29 cellular contexts compared by ENCODE assay signal in the genomic region with DNA sequence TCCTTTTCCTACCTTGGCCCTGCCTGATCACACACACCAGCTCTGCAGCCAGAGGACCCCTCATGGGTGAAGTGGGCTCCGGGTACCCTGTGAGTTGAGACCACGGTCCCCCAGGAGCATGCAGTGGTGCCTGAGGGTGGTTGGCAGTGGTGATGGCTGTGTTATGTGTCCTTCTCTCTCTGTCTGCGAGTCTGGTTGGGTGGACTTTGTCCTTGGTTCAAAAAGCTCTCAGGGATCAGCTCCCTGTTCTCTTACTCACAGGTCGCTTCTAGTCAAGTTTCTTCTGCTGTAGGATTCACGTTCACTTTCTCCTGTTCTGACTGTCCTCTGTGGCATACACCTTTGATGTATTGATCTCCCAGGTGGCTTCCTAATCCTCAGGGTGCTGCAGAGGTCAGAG.
"Had no signal": no experiment of that assay in that cellular context is flagged by ENCODE, and none has a peak within 500 bp of the region (broad histone marks: within the 10 kb centered on the region; RNA-seq: fewer than 3 reads in every experiment).

No MANE protein-coding gene starts in this region.

- H3K9me3 Mint-ChIP-seq: type B pancreatic cell had no signal

- H3K4me3 Mint-ChIP-seq: stimulated activated effector memory CD8-positive, alpha-beta T cell treated with anti-CD3 and anti-CD28 coated beads, Interleukin-12 subunit alpha, Interleukin-12 subunit beta, amount 100 ng/mL, for 72 hours; stimulated activated memory B cell treated with anti-CD40 and anti-IgM and Interleukin-4, amounts not matched to agents 10 μg/mL and 1 μg/mL and 100 μg/mL, for 72 hours; stimulated activated naive B cell treated with anti-CD40 and anti-IgM and Interleukin-4, amounts not matched to agents 10 μg/mL and 1 μg/mL and 100 μg/mL, for 72 hours; stimulated activated naive CD8-positive, alpha-beta T cell treated with anti-CD3 and anti-CD28 coated beads, Interleukin-15, amount 100 ng/mL, for 72 hours; stimulated activated naive CD8-positive, alpha-beta T cell treated with anti-CD3 and anti-CD28 coated beads, Interleukin-15, Interleukin-2, amounts not matched to agents 100 ng/mL and 50 ng/mL, for 24 hours; type B pancreatic cell had no signal

- H3K27ac ChIP-seq: suprapubic skin, testis, thoracic aorta, thyroid gland, tibial nerve, transverse colon, upper lobe of right lung, uterus, vagina had no signal

- H3K9me3 ChIP-seq: stomach, suprapubic skin, testis, thoracic aorta, thyroid gland, tibial artery, tibial nerve, transverse colon, upper lobe of left lung, upper lobe of right lung, uterus, vagina had no signal

- H3K36me3 Mint-ChIP-seq: stimulated activated effector memory CD8-positive, alpha-beta T cell treated with anti-CD3 and anti-CD28 coated beads, Interleukin-12 subunit alpha, Interleukin-12 subunit beta, amount 100 ng/mL, for 72 hours; type B pancreatic cell had no signal

- ATAC-seq: stimulated activated effector memory CD8-positive, alpha-beta T cell treated with anti-CD3 and anti-CD28 coated beads, Interleukin-12 subunit alpha, Interleukin-12 subunit beta, amount 100 ng/mL, for 72 hours; stimulated activated memory B cell treated with anti-CD40 and anti-IgM and Interleukin-4, amounts not matched to agents 10 μg/mL and 1 μg/mL and 100 μg/mL, for 72 hours; stimulated activated naive B cell treated with anti-CD40 and anti-IgM and Interleukin-4, amounts not matched to agents 10 μg/mL and 1 μg/mL and 100 μg/mL, for 72 hours; stimulated activated naive CD8-positive, alpha-beta T cell treated with anti-CD3 and anti-CD28 coated beads, Interleukin-15, amount 100 ng/mL, for 72 hours; stimulated activated naive CD8-positive, alpha-beta T cell treated with anti-CD3 and anti-CD28 coated beads, Interleukin-15, Interleukin-2, amounts not matched to agents 100 U/mL and 50 U/mL, for 24 hours; upper lobe of right lung had no signal

- DNase-seq: stimulated activated CD4-positive, alpha-beta T cell treated with anti-CD3 and anti-CD28 coated beads, Interleukin-2, amount 100 ng/mL, for 48 hours; stimulated activated CD4-positive, alpha-beta T cell treated with anti-CD3 and anti-CD28 coated beads, Interleukin-4, amount 100 ng/mL, for 1 hour; stimulated activated CD4-positive, alpha-beta T cell treated with anti-CD3 and anti-CD28 coated beads, Interleukin-4, amount 100 ng/mL, for 24 hours; stimulated activated CD4-positive, alpha-beta T cell treated with anti-CD3 and anti-CD28 coated beads, Interleukin-4, amount 100 ng/mL, for 4 hours; stimulated activated CD8-positive, alpha-beta memory T cell treated with anti-CD3 and anti-CD28 coated beads, Interleukin-4, amount 100 ng/mL, for 48 hours; stimulated activated naive B cell treated with anti-CD40 and anti-IgM and Interleukin-4, amounts not matched to agents 10 μg/mL and 1 μg/mL and 100 μg/mL, for 72 hours; stimulated activated naive CD4-positive, alpha-beta T cell; stimulated activated naive CD4-positive, alpha-beta T cell treated with Interleukin-2 at 50 U/mL for 16 hours; stimulated activated naive CD8-positive, alpha-beta T cell treated with anti-CD3 and anti-CD28 coated beads, Interleukin-15, amount 100 ng/mL, for 72 hours; stimulated activated naive CD8-positive, alpha-beta T cell treated with anti-CD3 and anti-CD28 coated beads, Interleukin-15, Interleukin-2, amounts not matched to agents 100 U/mL and 50 U/mL, for 24 hours; stomach; substantia nigra; testis; thyroid gland; tibial artery; transverse colon; trophoblast cell; upper lobe of left lung; upper lobe of right lung; uterus had no signal

- FAIRE-seq: urothelium cell line had no signal

- H3K4me3 ChIP-seq: stomach, suprapubic skin, testis, thoracic aorta, thyroid gland, tibial artery, tibial nerve, transverse colon, upper lobe of left lung, upper lobe of right lung, uterus, vagina had no signal

- H3K27me3 ChIP-seq: stomach, testis, thyroid gland, tibial artery, tibial nerve, transverse colon, upper lobe of left lung, upper lobe of right lung, uterus, vagina had no signal

- H3K4me1 ChIP-seq: stomach, suprapubic skin, testis, thyroid gland, transverse colon, upper lobe of right lung, uterus had no signal

- H3K36me3 ChIP-seq: stomach, suprapubic skin, thoracic aorta, thyroid gland, tibial artery, tibial nerve, transverse colon, upper lobe of left lung, upper lobe of right lung, uterus, vagina had no signal

- H3K4me1 Mint-ChIP-seq: stimulated activated effector memory CD8-positive, alpha-beta T cell treated with anti-CD3 and anti-CD28 coated beads, Interleukin-12 subunit alpha, Interleukin-12 subunit beta, amount 100 ng/mL, for 72 hours; stimulated activated memory B cell treated with anti-CD40 and anti-IgM and Interleukin-4, amounts not matched to agents 10 μg/mL and 1 μg/mL and 100 μg/mL, for 72 hours; stimulated activated naive B cell treated with anti-CD40 and anti-IgM and Interleukin-4, amounts not matched to agents 10 μg/mL and 1 μg/mL and 100 μg/mL, for 72 hours; stimulated activated naive CD8-positive, alpha-beta T cell treated with anti-CD3 and anti-CD28 coated beads, Interleukin-15, amount 100 ng/mL, for 72 hours had no signal

- H3K27ac Mint-ChIP-seq: stimulated activated effector memory CD8-positive, alpha-beta T cell treated with anti-CD3 and anti-CD28 coated beads, Interleukin-12 subunit alpha, Interleukin-12 subunit beta, amount 100 ng/mL, for 72 hours; stimulated activated memory B cell treated with anti-CD40 and anti-IgM and Interleukin-4, amounts not matched to agents 10 μg/mL and 1 μg/mL and 100 μg/mL, for 72 hours; stimulated activated naive B cell treated with anti-CD40 and anti-IgM and Interleukin-4, amounts not matched to agents 10 μg/mL and 1 μg/mL and 100 μg/mL, for 72 hours; stimulated activated naive CD8-positive, alpha-beta T cell treated with anti-CD3 and anti-CD28 coated beads, Interleukin-15, amount 100 ng/mL, for 72 hours; stimulated activated naive CD8-positive, alpha-beta T cell treated with anti-CD3 and anti-CD28 coated beads, Interleukin-15, Interleukin-2, amounts not matched to agents 100 ng/mL and 50 ng/mL, for 24 hours; type B pancreatic cell had no signal
